In the genomic region with DNA sequence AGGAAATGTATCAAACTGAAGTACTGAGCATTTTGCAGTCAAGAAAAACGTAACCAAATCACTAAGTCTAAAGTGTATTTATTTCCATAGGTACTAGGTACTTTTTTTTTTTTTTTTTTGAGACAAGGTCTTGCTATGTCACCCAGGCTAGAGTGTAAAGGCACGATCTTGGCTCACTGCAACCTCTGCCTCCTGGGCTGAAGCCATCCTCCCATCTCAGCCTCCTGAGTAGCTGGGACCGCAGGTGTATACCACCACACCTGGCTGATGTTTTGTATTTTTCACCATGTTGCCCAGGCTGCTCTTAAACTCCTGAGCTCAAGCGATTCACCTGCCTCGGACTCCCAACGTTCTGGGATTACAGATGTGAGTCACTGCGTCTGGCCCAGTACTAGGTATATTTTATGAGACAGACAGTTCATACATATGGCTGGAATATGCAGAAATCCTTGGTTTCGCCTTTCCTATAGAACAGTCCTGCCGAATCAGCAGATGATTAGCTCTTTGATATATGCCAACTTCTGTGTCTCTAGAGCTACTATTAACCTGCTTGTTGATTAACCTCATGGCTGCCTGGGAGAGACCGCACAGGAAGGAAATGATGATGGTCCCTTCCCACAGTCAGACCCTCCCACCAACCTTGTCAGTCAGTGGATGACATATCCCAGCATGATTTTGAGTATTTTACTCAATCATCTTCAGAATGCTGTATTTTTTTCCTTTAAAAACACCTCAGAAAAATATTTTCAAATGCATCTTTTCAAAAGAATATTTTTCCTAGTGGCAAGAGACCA, we compare ENCODE assay signal across 10 cellular contexts. TPM values are rescaled to one million over a fixed set of nuclear protein-coding genes. Genes with fewer than 3 reads are reported as not detected.
DNase-seq lines count a peak whose midpoint lies in the region; ATAC-seq and TF ChIP-seq lines count a peak whose summit lies in the region.
"Had no signal": no experiment of that assay in that cellular context is flagged by ENCODE, and none has a peak within 500 bp of the region (broad histone marks: within the 10 kb centered on the region; RNA-seq: fewer than 3 reads in every experiment).

No MANE protein-coding gene starts in this region.

- H3K79me2 ChIP-seq in mammary epithelial cell (ENCODE audit: insufficient read depth, low read length): peaks cover 88% of the 10 kb centered on the region

- no peak for TF ChIP-seq CTCF in MCF 10A (IDR thresholded peaks at IDR 0.05; ENCODE audit: unreplicated experiment)
- TF ChIP-seq CTCF in mammary epithelial cell (conservative IDR thresholded peaks at IDR 0.05 in 1 of 2, IDR thresholded peaks at IDR 0.05 in 1 of 2; ENCODE audit: extremely low read depth in 1 of 2, insufficient read depth in 1 of 2, low read depth in 1 of 2, low read length in 2 of 2): no peak
- no peak for TF ChIP-seq CTCF in osteocyte (IDR thresholded peaks at IDR 0.05)
- TF ChIP-seq CTCF in upper lobe of right lung (IDR thresholded peaks at IDR 0.05): no peak

- H3K4me1 Mint-ChIP-seq in MCF 10A (ENCODE audit: insufficient read depth, unreplicated experiment): peaks cover 61% of the 10 kb centered on the region
- H3K4me1 Mint-ChIP-seq in activated T-cell treated with anti-CD3 and anti-CD28 coated beads, Interleukin-2, amount 50 U/mL, for 72 hours (ENCODE audit: low read depth): peaks cover 56% of the 10 kb centered on the region
- peaks cover 38% of the 10 kb centered on the region for H3K4me1 Mint-ChIP-seq in osteocyte (ENCODE audit: unreplicated experiment)

- dilution Hi-C loops in mammary epithelial cell (cut with HindIII; ENCODE audit: low sequenced_read_pairs): no loop called here

- no peaks in the 10 kb centered on the region for H4K20me1 ChIP-seq in mammary epithelial cell (ENCODE audit: insufficient read depth, low read length)

- no peaks in the 10 kb centered on the region for H3K9me3 ChIP-seq in mammary epithelial cell (replicated peaks; ENCODE audit: insufficient read depth, low read length)
- no peaks in the 10 kb centered on the region for H3K9me3 ChIP-seq in upper lobe of right lung
- H3K9me3 ChIP-seq: right lobe of liver had no signal

- H3K27ac Mint-ChIP-seq in MCF 10A (ENCODE audit: low read depth, unreplicated experiment) (peak overlapping the region; percentile 67), osteocyte (ENCODE audit: unreplicated experiment) (peak overlapping the region; percentile 45)
- H3K27ac Mint-ChIP-seq in activated T-cell treated with anti-CD3 and anti-CD28 coated beads, Interleukin-2, amount 50 U/mL, for 72 hours: peak overlapping the region; percentile 26

- H3K4me2 ChIP-seq in mammary epithelial cell (ENCODE audit: insufficient read depth, low read depth, low read length): no peak overlapping the region

- no peak overlapping the region for H3K27ac ChIP-seq in mammary epithelial cell (ENCODE audit: insufficient read depth, low read depth, low read length)
- no peak overlapping the region for H3K27ac ChIP-seq in upper lobe of right lung
- H3K27ac ChIP-seq: right lobe of liver had no signal

- no peaks in the 10 kb centered on the region for H3K9me3 Mint-ChIP-seq in MCF 10A (ENCODE audit: unreplicated experiment)
- H3K9me3 Mint-ChIP-seq in activated T-cell treated with anti-CD3 and anti-CD28 coated beads, Interleukin-2, amount 50 U/mL, for 72 hours: peaks cover 0 to 2% of the 10 kb centered on the region in 2 donors
- H3K9me3 Mint-ChIP-seq in osteocyte (ENCODE audit: unreplicated experiment): no peaks in the 10 kb centered on the region

- POLR2A ChIA-PET in MCF 10A (lab: Yijun Ruan, JAX): interaction anchor here (0.6 to 3.7 kb wide), 13 partner anchors 8 to 120 kb away, joined by 3 to 21 read pairs (median 6); a partner anchor contains a TSS

- H3K27me3 ChIP-seq in mammary epithelial cell (ENCODE audit: insufficient read depth, low read length): no peaks in the 10 kb centered on the region
- no peaks in the 10 kb centered on the region for H3K27me3 ChIP-seq in upper lobe of right lung
- H3K27me3 ChIP-seq: right lobe of liver had no signal

- in situ Hi-C loops in mammary epithelial cell (cut with MboI; ENCODE audit: low sequenced_read_pairs in 2 of 2): no loop called here

- H3K4me3 Mint-ChIP-seq in MCF 10A (ENCODE audit: unreplicated experiment) (no peak overlapping the region), osteocyte (ENCODE audit: unreplicated experiment) (no peak overlapping the region)
- peak overlapping the region; percentile 61 to 69 for H3K4me3 Mint-ChIP-seq in activated T-cell treated with anti-CD3 and anti-CD28 coated beads, Interleukin-2, amount 50 U/mL, for 72 hours

- H3K9ac ChIP-seq in mammary epithelial cell (ENCODE audit: insufficient read depth, low read length): no peak overlapping the region

- no peak overlapping the region for H3K4me3 ChIP-seq in mammary epithelial cell (replicated peaks in 1 of 3; ENCODE audit: insufficient read depth in 1 of 3, low read depth in 2 of 3, low read length in 3 of 3)
- no peak overlapping the region for H3K4me3 ChIP-seq in upper lobe of right lung
- H3K4me3 ChIP-seq: right lobe of liver had no signal

- no peak overlapping the region for H2AFZ ChIP-seq in mammary epithelial cell (ENCODE audit: low read depth, low read length)

- DNase-seq in MCF 10A (ENCODE audit: unreplicated experiment) (peak; percentile 64), mammary epithelial cell (no peak), osteocyte (ENCODE audit: extremely low spot score, unreplicated experiment) (no peak), upper lobe of right lung (no peak), Right ventricle myocardium inferior (ENCODE audit: missing footprints) (no peak), inferior parietal cortex (ENCODE audit: extremely low spot score) (no peak), NAMALWA (ENCODE audit: low spot score) (no peak)
- peak; percentile 36 to 38 for DNase-seq in activated T-cell treated with anti-CD3 and anti-CD28 coated beads, Interleukin-2, amount 50 U/mL, for 72 hours
- DNase-seq: KG1, right lobe of liver had no signal

- H3K36me3 ChIP-seq in mammary epithelial cell (ENCODE audit: insufficient read depth, low read length): peaks cover 12% of the 10 kb centered on the region
- peaks cover 28% of the 10 kb centered on the region for H3K36me3 ChIP-seq in upper lobe of right lung

- CTCF ChIA-PET in MCF 10A (lab: Yijun Ruan, JAX): interaction anchor here (0.6 to 0.9 kb wide), 2 partner anchors 59 to 217 kb away, joined by 4 to 6 read pairs; no protein-coding TSS in a partner anchor
- CTCF ChIA-PET in mammary epithelial cell (lab: Charles Lee; ENCODE audit: low non-redundant PET): interaction anchor here (0.6 kb wide), 1 partner anchor 10 kb away, joined by 3 read pairs; no protein-coding TSS in a partner anchor

- H3K4me1 ChIP-seq in mammary epithelial cell (ENCODE audit: insufficient read depth, low read length): peaks cover 34% of the 10 kb centered on the region
- H3K4me1 ChIP-seq in upper lobe of right lung: peaks cover 10% of the 10 kb centered on the region

- H3K27me3 Mint-ChIP-seq in MCF 10A (ENCODE audit: insufficient read depth, unreplicated experiment) (no peaks in the 10 kb centered on the region), osteocyte (ENCODE audit: unreplicated experiment) (no peaks in the 10 kb centered on the region)
- H3K27me3 Mint-ChIP-seq in activated T-cell treated with anti-CD3 and anti-CD28 coated beads, Interleukin-2, amount 50 U/mL, for 72 hours (ENCODE audit: low read depth): no peaks in the 10 kb centered on the region

- intact Hi-C loops in MCF 10A (cut with micrococcal nuclease): no loop called here
- intact Hi-C loops in mammary epithelial cell (cut with micrococcal nuclease): no loop called here
- intact Hi-C loops in upper lobe of right lung (cut with DNase I): no loop called here
- intact Hi-C loops in Right ventricle myocardium inferior (cut with DNase I): no loop called here

- peak; percentile 84 to 93 for ATAC-seq in activated T-cell treated with anti-CD3 and anti-CD28 coated beads, Interleukin-2, amount 50 U/mL, for 72 hours (replicated peaks in 1 of 2)
- ATAC-seq in upper lobe of right lung (peak; percentile 60), Right ventricle myocardium inferior (no peak)

- no TSS peak for BruUV-seq in MCF 10A (replicated peaks; lab: Mats Ljungman, UMichigan)
- no TSS peak for BruUV-seq in mammary epithelial cell (replicated peaks; lab: Mats Ljungman, UMichigan)

- H3K36me3 Mint-ChIP-seq in MCF 10A (ENCODE audit: insufficient read depth, unreplicated experiment) (peaks cover 46% of the 10 kb centered on the region), osteocyte (ENCODE audit: unreplicated experiment) (peaks cover 27% of the 10 kb centered on the region)
- H3K36me3 Mint-ChIP-seq in activated T-cell treated with anti-CD3 and anti-CD28 coated beads, Interleukin-2, amount 50 U/mL, for 72 hours (ENCODE audit: insufficient read depth in 2 of 2): peaks cover 16 to 29% of the 10 kb centered on the region in 2 donors

- WGBS in mammary epithelial cell (ENCODE audit: low coverage, missing lambda C conversion rate): 92% methylated on average over 9 of the region's 10 CpGs

RNA-seq across cellular contexts. Expression of a gene that starts 32.3 kb away (rescaled TPM):
- total RNA-seq in MCF 10A (2022) (93.5 and 94.6 TPM in 2 replicates), mammary epithelial cell (100 to 1,000 TPM in 1 of 2 donors, 10 to 100 TPM in 1; 50.3 to 124 TPM), osteocyte (75.4 and 84.3 TPM in 2 replicates), upper lobe of right lung (78.4 TPM), Right ventricle myocardium inferior (19.2 TPM)
- 22.2 TPM for polyA plus RNA-seq in mammary epithelial cell
- polyA minus RNA-seq in mammary epithelial cell: 58.6 TPM
- 10 to 100 TPM; 48.6 to 55.1 TPM for total RNA-seq in activated T-cell treated with anti-CD3 and anti-CD28 coated beads, Interleukin-2, amount 50 U/mL, for 72 hours

Comparison
In these comparisons a context has a peak if more than half of its experiments do, and no peak if none do; other contexts are left out.
1. DNase-seq: peak in MCF 10A (single experiment) and activated T-cell treated with anti-CD3 and anti-CD28 coated beads, Interleukin-2, amount 50 U/mL, for 72 hours (2 of 2); none in mammary epithelial cell (single experiment), osteocyte (single experiment), upper lobe of right lung (single experiment), Right ventricle myocardium inferior (single experiment), inferior parietal cortex (single experiment) and NAMALWA (single experiment).
2. H3K4me3 Mint-ChIP-seq: peak in activated T-cell treated with anti-CD3 and anti-CD28 coated beads, Interleukin-2, amount 50 U/mL, for 72 hours (2 of 2); none in MCF 10A (single experiment) and osteocyte (single experiment).
3. Peak in every context shown above with its lines, with median percentiles within 50 percentile points of each other: H3K27ac Mint-ChIP-seq.